In genomic region chr2:171297951-171298350, GRCh38 we compare ENCODE assay signal across 23 cellular contexts.
DNase-seq lines count a peak whose midpoint lies in the region; ATAC-seq and TF ChIP-seq lines count a peak whose summit lies in the region.
"Had no signal": no experiment of that assay in that cellular context is flagged by ENCODE, and none has a peak within 500 bp of the region (broad histone marks: within the 10 kb centered on the region; RNA-seq: fewer than 3 reads in every experiment).

No MANE protein-coding gene starts in this region.

- WGBS in mammary epithelial cell (ENCODE audit: low coverage, missing lambda C conversion rate): 75% methylated on average over 2 of the region's 2 CpGs
- WGBS in neuronal stem cell (ENCODE audit: extremely low coverage in 2 of 2, insufficient read length in 2 of 2, insufficient replicate concordance in 1 of 2), 2 donors: no CpG with 5 or more reads among the region's 2 CpGs
- WGBS in aorta, 2 donors: 54 to 64% methylated on average over 2 of the region's 2 CpGs

- no peak overlapping the region for H2BK120ac ChIP-seq in neuronal stem cell (ENCODE audit: low read depth, low read length)

- H4K91ac ChIP-seq in neuronal stem cell (ENCODE audit: low read depth, low read length, poor library complexity): no peak overlapping the region

- H3K27ac ChIP-seq in mammary epithelial cell (ENCODE audit: insufficient read depth, low read depth, low read length) (no peak overlapping the region), breast epithelium (no peak overlapping the region), foreskin keratinocyte (no peak overlapping the region), neuronal stem cell (replicated peaks; ENCODE audit: low read length) (no peak overlapping the region), aorta (ENCODE audit: low read depth in 1 of 2, low read length in 2 of 2) (no peak overlapping the region)
- H3K27ac ChIP-seq: 22Rv1, right atrium auricular region had no signal

- H4K8ac ChIP-seq in neuronal stem cell (ENCODE audit: low read depth, low read length): no peak overlapping the region

- no peak overlapping the region for H3K4me2 ChIP-seq in mammary epithelial cell (ENCODE audit: insufficient read depth, low read depth, low read length)
- no peak overlapping the region for H3K4me2 ChIP-seq in neuronal stem cell (ENCODE audit: insufficient read depth, low read length, poor library complexity, severe bottlenecking)

- H3K9me3 ChIP-seq in mammary epithelial cell (replicated peaks; ENCODE audit: insufficient read depth, low read length) (no peaks in the 10 kb centered on the region), breast epithelium (no peaks in the 10 kb centered on the region), neuronal stem cell (replicated peaks in 1 of 2; ENCODE audit: control insufficient read depth in 2 of 2, insufficient read depth in 1 of 2, low read depth in 1 of 2, low read length in 2 of 2) (no peaks in the 10 kb centered on the region), aorta (ENCODE audit: control insufficient read depth, low read length) (no peaks in the 10 kb centered on the region)
- H3K9me3 ChIP-seq: right atrium auricular region had no signal

- no peak overlapping the region for H2BK15ac ChIP-seq in neuronal stem cell (ENCODE audit: low read length)

- H3K9ac ChIP-seq in mammary epithelial cell (ENCODE audit: insufficient read depth, low read length) (no peak overlapping the region), neuronal stem cell (ENCODE audit: low read depth, low read length, poor library complexity) (no peak overlapping the region)

- no peak overlapping the region for H2AK5ac ChIP-seq in neuronal stem cell (ENCODE audit: low read depth, low read length)

- no peak overlapping the region for H3K4ac ChIP-seq in neuronal stem cell (ENCODE audit: low read length)

- dilution Hi-C loops in mammary epithelial cell (cut with HindIII; ENCODE audit: low sequenced_read_pairs): no loop called here

- CTCF ChIA-PET in mammary epithelial cell (lab: Charles Lee; ENCODE audit: low non-redundant PET): no interaction called here

- intact Hi-C loops in mammary epithelial cell (cut with micrococcal nuclease): no loop called here
- intact Hi-C loops in breast epithelium (cut with DNase I; ENCODE audit: low total_unique reads): no loop called here
- intact Hi-C loops in aorta (cut with DNase I): no loop called here

- no peak overlapping the region for H3K23ac ChIP-seq in neuronal stem cell (ENCODE audit: low read depth, low read length, poor library complexity)

- TF ChIP-seq CTCF in mammary epithelial cell (conservative IDR thresholded peaks at IDR 0.05 in 1 of 2, IDR thresholded peaks at IDR 0.05 in 1 of 2; ENCODE audit: extremely low read depth in 1 of 2, insufficient read depth in 1 of 2, low read depth in 1 of 2, low read length in 2 of 2): no peak
- TF ChIP-seq CTCF in breast epithelium (IDR thresholded peaks at IDR 0.05): no peak
- no peak for TF ChIP-seq CTCF in foreskin keratinocyte (conservative IDR thresholded peaks at IDR 0.05)

- ATAC-seq in foreskin keratinocyte: no peak
- no peak for ATAC-seq in aorta (ENCODE audit: low FRiP score)
- ATAC-seq: activated CD8-positive, alpha-beta T cell treated with anti-CD3 and anti-CD28 coated beads, Interleukin-2, amount 10 ng/mL, durations not matched to agents 7 days and 5 days had no signal

- no peaks in the 10 kb centered on the region for H3K36me3 ChIP-seq in mammary epithelial cell (ENCODE audit: insufficient read depth, low read length)
- H3K36me3 ChIP-seq in breast epithelium: no peaks in the 10 kb centered on the region
- H3K36me3 ChIP-seq in neuronal stem cell (replicated peaks in 1 of 2; ENCODE audit: control insufficient read depth in 2 of 2, insufficient read depth in 2 of 2, low read length in 2 of 2): no peaks in the 10 kb centered on the region
- H3K36me3 ChIP-seq in aorta (ENCODE audit: control insufficient read depth in 1 of 2, insufficient read depth in 2 of 2, low read length in 1 of 2): no peaks in the 10 kb centered on the region
- H3K36me3 ChIP-seq: right atrium auricular region had no signal

- no peaks in the 10 kb centered on the region for H4K20me1 ChIP-seq in mammary epithelial cell (ENCODE audit: insufficient read depth, low read length)

- H3K4me1 ChIP-seq in mammary epithelial cell (ENCODE audit: insufficient read depth, low read length) (no peaks in the 10 kb centered on the region), breast epithelium (no peaks in the 10 kb centered on the region), foreskin keratinocyte (peaks cover 10% of the 10 kb centered on the region), neuronal stem cell (ENCODE audit: control insufficient read depth in 2 of 2, insufficient read depth in 1 of 2, low read depth in 1 of 2, low read length in 2 of 2) (no peaks in the 10 kb centered on the region), aorta (ENCODE audit: control insufficient read depth in 1 of 2, insufficient read depth in 2 of 2, low read length in 2 of 2) (no peaks in the 10 kb centered on the region)
- H3K4me1 ChIP-seq: right atrium auricular region had no signal

- H3K14ac ChIP-seq in neuronal stem cell (ENCODE audit: low read length): no peak overlapping the region

- H3K18ac ChIP-seq in neuronal stem cell (ENCODE audit: low read length): no peak overlapping the region

- TF ChIP-seq POLR2A in breast epithelium (IDR thresholded peaks at IDR 0.05): no peak

- H2BK12ac ChIP-seq in neuronal stem cell (ENCODE audit: low read length): no peak overlapping the region

- peak; percentile 20 for DNase-seq in mammary epithelial cell
- no peak for DNase-seq in breast epithelium (ENCODE audit: low spot score in 2 of 2)
- peak; percentile 34 for DNase-seq in amniotic stem cell (lab: John Stamatoyannopoulos, UW)
- peak; percentile 93 for DNase-seq in fibroblast of peridontal ligament (ENCODE audit: extremely low read depth)
- DNase-seq in stromal cell of bone marrow (ENCODE audit: low read depth): peak; percentile 57
- no peak for DNase-seq in foreskin keratinocyte
- DNase-seq in neuronal stem cell (ENCODE audit: low spot score): no peak
- DNase-seq in aorta: no peak
- DNase-seq: activated CD8-positive, alpha-beta T cell treated with anti-CD3 and anti-CD28 coated beads, Interleukin-2, amount 10 ng/mL, durations not matched to agents 7 days and 5 days; activated naive CD4-positive, alpha-beta T cell treated with Interleukin-2 at 50 U/mL for 16 hours; activated T-cell treated with anti-CD3 and anti-CD28 coated beads, Interleukin-2, amount 50 U/mL, for 1 hour; anterior cingulate cortex; CD4-positive, CD25-positive, alpha-beta regulatory T cell; DMS153; foreskin melanocyte; Karpas-422; kidney; naive B cell; NCI-H1105 treated with DMSO at 0.1 percent for 48 hours; NCI-H69; stimulated activated CD8-positive, alpha-beta memory T cell treated with anti-CD3 and anti-CD28 coated beads, Interleukin-4, amount 100 ng/mL, for 48 hours had no signal

- H2AFZ ChIP-seq in mammary epithelial cell (ENCODE audit: low read depth, low read length): no peak overlapping the region
- no peak overlapping the region for H2AFZ ChIP-seq in neuronal stem cell (ENCODE audit: low read length)

- no peaks in the 10 kb centered on the region for H3K79me1 ChIP-seq in neuronal stem cell (ENCODE audit: low read depth, low read length)

- H3K27me3 ChIP-seq in mammary epithelial cell (ENCODE audit: insufficient read depth, low read length) (no peaks in the 10 kb centered on the region), breast epithelium (no peaks in the 10 kb centered on the region), foreskin keratinocyte (no peaks in the 10 kb centered on the region), neuronal stem cell (ENCODE audit: control insufficient read depth in 3 of 3, insufficient read depth in 3 of 3, low read depth in 1 of 3, low read length in 3 of 3) (no peaks in the 10 kb centered on the region), aorta (ENCODE audit: control insufficient read depth in 1 of 2, insufficient read depth in 2 of 2, low read length in 1 of 2) (no peaks in the 10 kb centered on the region)
- H3K27me3 ChIP-seq: right atrium auricular region had no signal

- in situ Hi-C loops in mammary epithelial cell (cut with MboI; ENCODE audit: low sequenced_read_pairs in 2 of 2): no loop called here

- H3K4me3 ChIP-seq in mammary epithelial cell (replicated peaks in 1 of 3; ENCODE audit: insufficient read depth in 1 of 3, low read depth in 2 of 3, low read length in 3 of 3) (no peak overlapping the region), breast epithelium (no peak overlapping the region), neuronal stem cell (ENCODE audit: low read length in 2 of 2) (no peak overlapping the region), aorta (ENCODE audit: low read length in 2 of 2) (no peak overlapping the region)
- H3K4me3 ChIP-seq: right atrium auricular region had no signal

- BruUV-seq in mammary epithelial cell (replicated peaks; lab: Mats Ljungman, UMichigan): no TSS peak

- no peak overlapping the region for H2BK5ac ChIP-seq in neuronal stem cell (ENCODE audit: low read length)

- no peaks in the 10 kb centered on the region for H3K79me2 ChIP-seq in mammary epithelial cell (ENCODE audit: insufficient read depth, low read length)

Comparison
In these comparisons a context has a peak if more than half of its experiments do, and no peak if none do; other contexts are left out.
1. DNase-seq: peak in mammary epithelial cell (single experiment), amniotic stem cell (single experiment), fibroblast of peridontal ligament (single experiment) and stromal cell of bone marrow (single experiment); none in breast epithelium (0 of 2), foreskin keratinocyte (0 of 2), neuronal stem cell (single experiment) and aorta (0 of 2).